Comparison of ENCODE assay signal across 2 cellular contexts in the genomic region with DNA sequence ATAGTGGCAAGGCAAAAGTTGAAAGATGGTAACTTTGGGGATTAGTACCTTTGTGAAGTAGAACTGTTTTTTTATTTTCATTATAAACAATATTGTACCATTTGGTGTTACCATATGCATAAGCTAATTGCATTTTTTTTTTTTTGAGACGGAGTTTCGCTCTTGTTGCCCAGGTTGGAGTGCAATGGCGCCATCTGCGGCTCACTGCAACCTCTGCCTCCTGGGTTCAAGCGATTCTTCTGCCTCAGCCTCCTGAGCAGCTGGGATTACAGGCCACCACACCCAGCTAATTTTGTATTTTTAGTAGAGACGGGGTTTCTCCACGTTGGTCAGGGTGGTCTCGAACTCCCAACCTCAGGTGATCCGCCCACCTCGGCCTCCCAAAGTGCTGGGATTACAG.
TF ChIP-seq lines count a peak whose summit lies in the region.

No MANE protein-coding gene starts in this region.

TF ChIP-seq in HEK293, 187 proteins besides CTCF, POLR2A, EP300 and RAD21:
- peak; percentile 57 for TF ChIP-seq ZNF654 (tag by site-specific recombination; IDR thresholded peaks at IDR 0.05; ENCODE audit: low read depth)

TF ChIP-seq in GM12878, 131 proteins besides CTCF, POLR2A, EP300 and RAD21:
- TF ChIP-seq ZNF384 (IDR thresholded peaks at IDR 0.05; ENCODE audit: borderline replicate concordance, low read depth, low read length): 0 out of 2 replicates have a peak, but pooled peaks have one; percentile 32
